27 cellular contexts compared by ENCODE assay signal in the genomic region with DNA sequence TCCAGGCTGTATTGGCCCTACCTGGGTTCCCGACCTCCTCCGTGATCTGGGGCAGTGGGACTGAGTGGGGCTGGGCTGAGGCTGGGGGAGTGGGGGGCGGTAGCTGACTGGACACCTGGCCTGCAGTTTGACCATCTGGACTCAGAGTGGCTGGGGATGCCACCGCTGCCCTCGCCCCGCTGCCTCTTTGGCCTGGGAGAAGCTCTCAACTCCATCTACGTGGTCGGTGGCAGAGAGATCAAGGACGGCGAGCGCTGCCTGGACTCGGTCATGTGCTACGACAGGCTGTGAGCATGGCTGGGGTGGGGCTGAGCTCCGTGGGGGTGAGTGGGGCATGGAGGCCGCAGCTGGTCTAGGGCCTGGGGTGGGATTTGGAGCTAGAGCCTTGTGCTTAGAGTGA. TPM values are rescaled to one million over a fixed set of nuclear protein-coding genes. Genes with fewer than 3 reads are reported as not detected.
DNase-seq lines count a peak whose midpoint lies in the region; ATAC-seq and TF ChIP-seq lines count a peak whose summit lies in the region.
"Had no signal": no experiment of that assay in that cellular context is flagged by ENCODE, and none has a peak within 500 bp of the region (broad histone marks: within the 10 kb centered on the region; RNA-seq: fewer than 3 reads in every experiment).

No MANE protein-coding gene starts in this region.

- H3K27me3 ChIP-seq in left ventricle myocardium inferior (ENCODE audit: low read depth): peaks cover 23% of the 10 kb centered on the region
- H3K27me3 ChIP-seq in right atrium auricular region: no peaks in the 10 kb centered on the region
- H3K27me3 ChIP-seq in layer of hippocampus (ENCODE audit: control insufficient read depth, insufficient read depth, low read length): peaks cover 2% of the 10 kb centered on the region
- H3K27me3 ChIP-seq in aorta (ENCODE audit: control insufficient read depth in 1 of 2, insufficient read depth in 2 of 2, low read length in 1 of 2): no peaks in the 10 kb centered on the region
- H3K27me3 ChIP-seq: BLaER1 treated with 17β-estradiol and CSF1 and Interleukin-3, amounts not matched to agents 10 nM and 100 nM; MG63; Peyer's patch had no signal

- no peak for ATAC-seq in aorta (ENCODE audit: low FRiP score)
- ATAC-seq: CD8-positive, alpha-beta T cell; HepG2; K562 had no signal

- H3K4me1 ChIP-seq in left ventricle myocardium inferior: peaks cover 30% of the 10 kb centered on the region
- peaks cover 0 to 23% of the 10 kb centered on the region in 2 donors for H3K4me1 ChIP-seq in right atrium auricular region
- peaks cover 0 to 3% of the 10 kb centered on the region in 2 donors for H3K4me1 ChIP-seq in aorta (ENCODE audit: control insufficient read depth in 1 of 2, insufficient read depth in 2 of 2, low read length in 2 of 2)
- H3K4me1 ChIP-seq: HAP-1 had no signal

- H3K4me3 ChIP-seq in left ventricle myocardium inferior (no peak overlapping the region), right atrium auricular region (no peak overlapping the region), aorta (ENCODE audit: low read length in 2 of 2) (no peak overlapping the region)
- H3K4me3 ChIP-seq: BLaER1 treated with 17β-estradiol and CSF1 and Interleukin-3, amounts not matched to agents 10 nM and 100 nM; GM23248; HAP-1; K562; MG63; Peyer's patch had no signal

- H3K36me3 ChIP-seq in left ventricle myocardium inferior: no peaks in the 10 kb centered on the region
- no peaks in the 10 kb centered on the region for H3K36me3 ChIP-seq in right atrium auricular region
- H3K36me3 ChIP-seq in aorta (ENCODE audit: control insufficient read depth in 1 of 2, insufficient read depth in 2 of 2, low read length in 1 of 2): no peaks in the 10 kb centered on the region
- H3K36me3 ChIP-seq: BLaER1 treated with 17β-estradiol and CSF1 and Interleukin-3, amounts not matched to agents 10 nM and 100 nM; HAP-1; MG63; Peyer's patch had no signal

- WGBS in aorta, 2 donors: 95 to 96% methylated on average over 15 of the region's 15 CpGs

- H3K9me3 ChIP-seq in left ventricle myocardium inferior (replicated peaks): no peaks in the 10 kb centered on the region
- no peaks in the 10 kb centered on the region for H3K9me3 ChIP-seq in right atrium auricular region
- H3K9me3 ChIP-seq in aorta (ENCODE audit: control insufficient read depth, low read length): no peaks in the 10 kb centered on the region
- H3K9me3 ChIP-seq: HAP-1, MG63, Peyer's patch had no signal

- H3K27ac ChIP-seq in left ventricle myocardium inferior (replicated peaks) (no peak overlapping the region), right atrium auricular region (no peak overlapping the region), layer of hippocampus (ENCODE audit: low read depth, low read length) (peak overlapping the region; percentile 18), aorta (ENCODE audit: low read depth in 1 of 2, low read length in 2 of 2) (no peak overlapping the region), substantia nigra (ENCODE audit: low read depth, low read length, poor library complexity, severe bottlenecking) (no peak overlapping the region)
- H3K27ac ChIP-seq: BLaER1 treated with 17β-estradiol and CSF1 and Interleukin-3, amounts not matched to agents 10 nM and 100 nM; GM23248; HL-60; Peyer's patch had no signal

- peak; percentile 14 for DNase-seq in left ventricle myocardium inferior
- no peak for DNase-seq in right atrium auricular region (ENCODE audit: low spot score)
- DNase-seq in posterior vena cava (ENCODE audit: low spot score): peak; percentile 60
- DNase-seq in aorta: peak; percentile 37 to 73
- no peak for DNase-seq in substantia nigra (lab: John Stamatoyannopoulos, UW)
- DNase-seq in DMS53 treated with DMSO at 0.1 percent for 48 hours (lab: John Stamatoyannopoulos, UW; ENCODE audit: unreplicated experiment): no peak
- DNase-seq in germinal center (ENCODE audit: low spot score): no peak
- DNase-seq: ACHN; CD8-positive, alpha-beta T cell; GM23248; MG63; NCI-H1417; NCI-H1694 treated with DMSO at 0.1 percent for 48 hours; NCI-H2081 treated with DMSO at 0.1 percent for 48 hours; NCI-H2171 treated with DMSO at 0.1 percent for 48 hours; NCI-H524 treated with DMSO at 0.1 percent for 48 hours had no signal

- intact Hi-C loops in left ventricle myocardium inferior (cut with micrococcal nuclease): no loop called here
- intact Hi-C loops in posterior vena cava (cut with DNase I): no loop called here
- intact Hi-C loops in aorta (cut with DNase I): loop anchor here in 1 of 2 donors (10.0 kb wide), 1 partner anchor 57 kb away; no protein-coding TSS in a partner anchor

- TF ChIP-seq CTCF in left ventricle myocardium inferior (IDR thresholded peaks at IDR 0.05; ENCODE audit: borderline replicate concordance) (no peak), right atrium auricular region (IDR thresholded peaks at IDR 0.05) (no peak)

RNA-seq across cellular contexts. Expression of a gene that starts 2.7 kb away (rescaled TPM):
- total RNA-seq in left ventricle myocardium inferior (0.22 TPM), right atrium auricular region (under 1 TPM; 0.15 to 0.63 TPM), posterior vena cava (not detected), aorta (not detected)
- under 1 TPM in 1 of 2 donors, not detected in 1; 0.26 TPM for polyA plus RNA-seq in aorta
- total RNA-seq: CD8-positive, alpha-beta T cell; G401; GM23248; HepG2; HT-29; K562; OCI-LY7; Peyer's patch had no signal
- polyA plus RNA-seq: GM23248, HepG2, K562 had no signal

RNA-seq across cellular contexts. Expression of a gene that starts 14.6 kb away (rescaled TPM):
- 552 TPM for total RNA-seq in left ventricle myocardium inferior
- total RNA-seq in right atrium auricular region: 100 to 1,000 TPM; 444 to 908 TPM
- 1 to 10 TPM in 1 of 2 donors, under 1 TPM in 1; 0.65 to 1.0 TPM for total RNA-seq in posterior vena cava
- not detected for total RNA-seq in aorta
- 1 to 10 TPM; 1.4 to 1.5 TPM for polyA plus RNA-seq in aorta
- total RNA-seq: CD8-positive, alpha-beta T cell; G401; GM23248; HepG2; HT-29; K562; LHCN-M2; OCI-LY7 had no signal
- polyA plus RNA-seq: GM23248, K562 had no signal

RNA-seq across cellular contexts. Expression of a gene that starts 34.5 kb away (rescaled TPM):
- total RNA-seq in left ventricle myocardium inferior (118 TPM), right atrium auricular region (100 to 1,000 TPM in 1 of 2 donors, 10 to 100 TPM in 1; 92.4 to 129 TPM), posterior vena cava (100 to 1,000 TPM in 1 of 2 donors, 10 to 100 TPM in 1; 83.8 to 109 TPM), aorta (10 to 100 TPM; 72.4 to 82.0 TPM)
- polyA plus RNA-seq in aorta: 10 to 100 TPM; 42.3 to 77.1 TPM

Comparison
In these comparisons a context has a peak if more than half of its experiments do, and no peak if none do; other contexts are left out.
1. DNase-seq: peak in left ventricle myocardium inferior (single experiment), posterior vena cava (single experiment) and aorta (2 of 2); none in right atrium auricular region (single experiment), substantia nigra (0 of 49), DMS53 treated with DMSO at 0.1 percent for 48 hours (single experiment) and germinal center (single experiment).
2. RNA of a gene that starts 14.6 kb away (total RNA-seq): 444 to 908 TPM in right atrium auricular region and 552 TPM in left ventricle myocardium inferior (single experiment); 0.65 to 1.0 TPM in posterior vena cava and not detected in aorta; every median in the first group is over 100 times any median in the second.